In genomic region chr12:67752226-67752732, GRCh38 we compare ENCODE assay signal across 11 cellular contexts.
"Had no signal": no experiment of that assay in that cellular context is flagged by ENCODE, and none has a peak within 500 bp of the region (broad histone marks: within the 10 kb centered on the region; RNA-seq: fewer than 3 reads in every experiment).

No MANE protein-coding gene starts in this region.

- H3K4me1 ChIP-seq: left lung, prostate gland had no signal

- H3K27me3 ChIP-seq: body of pancreas, left lung had no signal

- H3K4me3 ChIP-seq: body of pancreas, left lung, prostate gland had no signal

- H3K9me3 ChIP-seq: body of pancreas, left lung, prostate gland had no signal

- H3K27ac ChIP-seq: body of pancreas, left lung, prostate gland had no signal

- H3K36me3 ChIP-seq: left lung, prostate gland had no signal

- DNase-seq: activated CD4-positive, alpha-beta T cell treated with anti-CD3 and anti-CD28 coated beads for 48 hours; activated CD8-positive, alpha-beta T cell treated with anti-CD3 and anti-CD28 coated beads, Interleukin-2, amount 10 ng/mL, durations not matched to agents 7 days and 5 days; activated naive CD4-positive, alpha-beta T cell treated with Interleukin-2 at 50 U/mL for 16 hours; body of pancreas; cortex of kidney; effector CD8-positive, alpha-beta T cell; left lung; nephron progenitor cell; stimulated activated CD4-positive, alpha-beta T cell treated with anti-CD3 and anti-CD28 coated beads, Interleukin-12 subunit alpha, Interleukin-12 subunit beta, amount 100 ng/mL, for 4 hours; stimulated activated naive CD4-positive, alpha-beta T cell had no signal
